Comparison of ENCODE assay signal across 1 cellular context in the genomic region with DNA sequence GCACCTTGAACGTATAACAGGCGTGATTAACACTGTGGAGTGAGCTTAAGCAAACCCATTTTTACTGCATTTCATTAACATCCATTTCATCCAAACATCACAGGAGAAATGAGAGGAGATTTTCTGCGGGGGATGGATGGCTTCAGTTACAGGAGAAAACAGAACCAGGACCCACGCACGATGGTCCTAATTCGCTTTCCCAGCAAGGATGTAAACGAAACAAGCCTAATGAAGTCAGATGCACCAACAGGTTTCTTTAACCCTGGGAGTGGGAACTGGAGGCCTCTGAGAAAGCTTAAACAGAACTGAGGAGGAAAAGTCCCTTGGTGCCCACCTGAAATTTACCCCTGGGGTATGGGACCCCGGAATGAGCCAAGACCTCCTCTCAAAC.
TF ChIP-seq lines count a peak whose summit lies in the region.

No MANE protein-coding gene starts in this region.

TF ChIP-seq in HepG2, 621 proteins besides CTCF, POLR2A, EP300 and RAD21:
- no peak for TF ChIP-seq RFX5 (IDR thresholded peaks at IDR 0.05; ENCODE audit: low read depth, low read length)
- no peak for TF ChIP-seq ZNF230 (CRISPR knock-in tag; IDR thresholded peaks at IDR 0.05)
- TF ChIP-seq ZNF703 (CRISPR knock-in tag; IDR thresholded peaks at IDR 0.05; ENCODE audit: borderline replicate concordance): no peak
- TF ChIP-seq, protein P1, sequence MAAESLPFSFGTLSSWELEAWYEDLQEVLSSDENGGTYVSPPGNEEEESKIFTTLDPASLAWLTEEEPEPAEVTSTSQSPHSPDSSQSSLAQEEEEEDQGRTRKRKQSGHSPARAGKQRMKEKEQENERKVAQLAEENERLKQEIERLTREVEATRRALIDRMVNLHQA (CRISPR knock-in tag; IDR thresholded peaks at IDR 0.05): no peak
- no peak for TF ChIP-seq MTA3 (CRISPR knock-in tag; IDR thresholded peaks at IDR 0.05)
- TF ChIP-seq MIER3 (CRISPR knock-in tag; IDR thresholded peaks at IDR 0.05; ENCODE audit: borderline replicate concordance): no peak
- no peak for TF ChIP-seq NR3C1 (CRISPR knock-in tag; IDR thresholded peaks at IDR 0.05)
- no peak for TF ChIP-seq ZBTB21 (CRISPR knock-in tag; IDR thresholded peaks at IDR 0.05)
- TF ChIP-seq NR2C2 (CRISPR knock-in tag; IDR thresholded peaks at IDR 0.05; ENCODE audit: borderline replicate concordance): no peak
- no peak for TF ChIP-seq ZKSCAN1 (IDR thresholded peaks at IDR 0.05; ENCODE audit: low read length)
- no peak for TF ChIP-seq ARID4A (CRISPR knock-in tag; IDR thresholded peaks at IDR 0.05; ENCODE audit: borderline replicate concordance)
- TF ChIP-seq HCFC1 (IDR thresholded peaks at IDR 0.05; ENCODE audit: low read depth, low read length): no peak
TF ChIP-seq in HepG2: peak in this region for 0.
